In genomic region chr2:37458133-37458532, GRCh38 we compare ENCODE assay signal across 1 cellular context.
TF ChIP-seq lines count a peak whose summit lies in the region.

No MANE protein-coding gene starts in this region.

TF ChIP-seq in WTC11, 78 proteins besides CTCF, POLR2A, EP300 and RAD21 (continued from another document):
- TF ChIP-seq ZNF281 (CRISPR knock-in tag; IDR thresholded peaks at IDR 0.05) (no peak), EMX1 (CRISPR knock-in tag; IDR thresholded peaks at IDR 0.05) (no peak), ZNF121 (CRISPR knock-in tag; IDR thresholded peaks at IDR 0.05) (no peak), NFYB (CRISPR knock-in tag; conservative IDR thresholded peaks at IDR 0.05; ENCODE audit: low read depth) (no peak), ZNF423 (CRISPR knock-in tag; IDR thresholded peaks at IDR 0.05) (no peak)
